In the genomic region with DNA sequence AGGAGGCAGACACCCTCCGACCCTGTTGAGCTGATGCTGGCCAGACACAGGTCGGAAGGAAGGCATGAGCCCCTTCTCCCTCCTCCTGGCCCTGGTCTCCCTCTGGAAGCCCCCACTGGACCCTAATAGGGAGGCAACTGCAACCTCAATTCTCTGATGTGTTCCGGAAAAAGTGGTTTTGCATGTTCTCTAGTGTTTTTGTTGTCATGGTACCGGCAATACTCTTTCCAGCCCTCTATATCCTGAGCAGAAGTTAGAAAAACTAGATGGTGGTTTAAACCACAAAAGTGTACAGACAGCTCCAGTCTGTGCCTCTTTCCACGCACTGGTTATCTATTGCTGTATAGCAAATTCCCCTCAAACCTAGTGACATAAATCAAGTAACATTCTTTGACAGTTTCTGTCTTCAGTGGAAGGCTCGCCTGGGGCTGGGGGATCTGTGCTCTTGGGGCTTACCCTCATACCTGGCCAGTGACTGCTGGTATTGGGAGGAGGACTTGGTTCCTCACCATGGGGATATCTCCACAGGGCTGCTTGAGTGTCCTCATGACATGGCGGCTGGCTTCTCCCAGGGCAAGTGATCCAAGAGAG, we compare ENCODE assay signal across 9 cellular contexts. TPM values are rescaled to one million over a fixed set of nuclear protein-coding genes. Genes with fewer than 3 reads are reported as not detected.
DNase-seq lines count a peak whose midpoint lies in the region; ATAC-seq and TF ChIP-seq lines count a peak whose summit lies in the region.
"Had no signal": no experiment of that assay in that cellular context is flagged by ENCODE, and none has a peak within 500 bp of the region (broad histone marks: within the 10 kb centered on the region; RNA-seq: fewer than 3 reads in every experiment).

No MANE protein-coding gene starts in this region.

- H4K20me1 ChIP-seq in BLaER1, result no peaks in the 10 kb centered on the region

- peaks cover 18% of the 10 kb centered on the region for H3K4me1 ChIP-seq in BLaER1
- H3K4me1 ChIP-seq in colonic mucosa, result no peaks in the 10 kb centered on the region
- no peaks in the 10 kb centered on the region for H3K4me1 ChIP-seq in body of pancreas

- intact Hi-C loops in colonic mucosa (cut with DNase I), result no loop called here
- intact Hi-C loops in body of pancreas (cut with DNase I), result loop anchor here (10.0 kb wide), 1 partner anchor 472 kb away; no protein-coding TSS in a partner anchor

- ATAC-seq in GM21390 (IDR thresholded peaks at IDR 0.05; ENCODE audit: unreplicated experiment) (peak; percentile 88), body of pancreas (no peak), HG03439 (IDR thresholded peaks at IDR 0.05; ENCODE audit: unreplicated experiment) (no peak)

- H3K9me3 ChIP-seq in BLaER1 (no peaks in the 10 kb centered on the region), colonic mucosa (no peaks in the 10 kb centered on the region), body of pancreas (no peaks in the 10 kb centered on the region)

- no peak for TF ChIP-seq POLR2A in body of pancreas (IDR thresholded peaks at IDR 0.05)

- DNase-seq in MV-4-11 (lab: John Stamatoyannopoulos, UW) (peak; percentile 72), colonic mucosa (peak; percentile 17), body of pancreas (no peak), ureter (ENCODE audit: low spot score) (no peak), NCI-H82 (lab: John Stamatoyannopoulos, UW) (no peak)

- H3K27ac ChIP-seq in BLaER1 (no peak overlapping the region), colonic mucosa (no peak overlapping the region), body of pancreas (no peak overlapping the region)
- H3K27ac ChIP-seq: SK-N-MC had no signal

- H3K4me3 ChIP-seq in BLaER1 (no peak overlapping the region), colonic mucosa (no peak overlapping the region), body of pancreas (no peak overlapping the region)
- H3K4me3 ChIP-seq: SK-N-MC had no signal

- WGBS in body of pancreas, 2 donors, result 78 to 88% methylated on average over 7 of the region's 7 CpGs

- no peaks in the 10 kb centered on the region for H3K36me3 ChIP-seq in BLaER1
- no peaks in the 10 kb centered on the region for H3K36me3 ChIP-seq in colonic mucosa
- H3K36me3 ChIP-seq in body of pancreas (replicated peaks in 1 of 2; ENCODE audit: insufficient read depth in 1 of 2, low read depth in 2 of 2), result no peaks in the 10 kb centered on the region

- H3K27me3 ChIP-seq in BLaER1 (no peaks in the 10 kb centered on the region), colonic mucosa (no peaks in the 10 kb centered on the region), body of pancreas (no peaks in the 10 kb centered on the region)

- no peak for TF ChIP-seq CTCF in colonic mucosa (IDR thresholded peaks at IDR 0.05)
- no peak for TF ChIP-seq CTCF in body of pancreas (IDR thresholded peaks at IDR 0.05)

- no peak overlapping the region for H3K9ac ChIP-seq in BLaER1
- no peak overlapping the region for H3K9ac ChIP-seq in colonic mucosa (ENCODE audit: low read depth in 2 of 2, low read length in 2 of 2)

- peak overlapping the region; percentile 61 for H3K4me2 ChIP-seq in BLaER1

RNA-seq across cellular contexts. Expression of a gene that starts 37.0 kb away (rescaled TPM):
- 1 to 10 TPM; 1.1 to 3.1 TPM for total RNA-seq in colonic mucosa
- 1 to 10 TPM; 1.3 to 1.8 TPM for total RNA-seq in body of pancreas
- total RNA-seq in ureter, result 8.7 TPM

RNA-seq across cellular contexts. Expression of a gene that starts 42.3 kb away (rescaled TPM):
- total RNA-seq in colonic mucosa (100 to 1,000 TPM; 140 to 166 TPM), body of pancreas (10 to 100 TPM; 36.1 to 39.2 TPM), ureter (117 TPM)

Comparison
In these comparisons a context has a peak if more than half of its experiments do, and no peak if none do; other contexts are left out.
1. DNase-seq: peak in MV-4-11 (single experiment) and colonic mucosa (single experiment); none in body of pancreas (0 of 4), ureter (single experiment) and NCI-H82 (single experiment).